In genomic region chr10:12068467-12069269, GRCh38 we compare ENCODE assay signal across 8 cellular contexts. TPM values are rescaled to one million over a fixed set of nuclear protein-coding genes. Genes with fewer than 3 reads are reported as not detected.
DNase-seq lines count a peak whose midpoint lies in the region; ATAC-seq and TF ChIP-seq lines count a peak whose summit lies in the region.

Gene DHTKD1, plus strand, starts transcription at chr10:12068954. Its CDS starts 80 bp downstream, at chr10:12069034.

- H3K4me3 ChIP-seq in HUES64 (ENCODE audit: low read length) (peak within 1 kb of the TSS; percentile 97), OCI-LY1 (ENCODE audit: low read depth, low read length, poor library complexity, severe bottlenecking) (peak within 1 kb of the TSS; percentile 94)

- H4K20me1 ChIP-seq in OCI-LY1 (ENCODE audit: insufficient read depth, low read length) = no peaks in the 10 kb centered on the region

- H3K9me3 Mint-ChIP-seq in endothelial cell (ENCODE audit: unreplicated experiment) = no peaks in the 10 kb centered on the region

- peaks cover 15% of the 10 kb centered on the region for H3K79me2 ChIP-seq in OCI-LY1 (ENCODE audit: insufficient read depth, low read length)

- DNase-seq in DMS 273 (lab: John Stamatoyannopoulos, UW; ENCODE audit: unreplicated experiment) = peak; percentile 98
- DNase-seq in activated CD8-positive, alpha-beta memory T cell treated with anti-CD3 and anti-CD28 coated beads, Interleukin-2, amount 50 U/mL, for 48 hours = peak; percentile 100
- DNase-seq in endothelial cell (ENCODE audit: low spot score) = peak; percentile 100
- peak; percentile 98 for DNase-seq in midbrain (lab: John Stamatoyannopoulos, UW)
- peak; percentile 97 to 98 for DNase-seq in stimulated activated CD8-positive, alpha-beta memory T cell treated with anti-CD3 and anti-CD28 coated beads, Interleukin-2, amount 100 ng/mL, for 1 hour (ENCODE audit: low read depth in 2 of 2)

- H3K4me2 ChIP-seq in OCI-LY1 (ENCODE audit: low read length) = peak within 1 kb of the TSS; percentile 88

- H3K4me3 Mint-ChIP-seq in endothelial cell (ENCODE audit: unreplicated experiment) = peak within 1 kb of the TSS; percentile 88

- H3K36me3 Mint-ChIP-seq in endothelial cell (ENCODE audit: low read depth, unreplicated experiment) = no peaks in the 10 kb centered on the region

- peaks cover 4% of the 10 kb centered on the region for H3K27me3 Mint-ChIP-seq in endothelial cell (ENCODE audit: unreplicated experiment)

- peak; percentile 20; the same call in 1 of the 2 replicates for TF ChIP-seq CTCF in OCI-LY1 (IDR thresholded peaks at IDR 0.05; ENCODE audit: low read length)
- TF ChIP-seq CTCF in endothelial cell (IDR thresholded peaks at IDR 0.05; ENCODE audit: unreplicated experiment) = no peak

- H3K4me1 ChIP-seq in HUES64 (ENCODE audit: insufficient read depth, low read length) (peaks cover 3% of the 10 kb centered on the region; the same call in 1 of the 2 replicates), OCI-LY1 (ENCODE audit: insufficient read depth, low read length, severe bottlenecking) (peaks cover 37% of the 10 kb centered on the region)

- ATAC-seq in GM21447 (IDR thresholded peaks at IDR 0.05; ENCODE audit: unreplicated experiment) = peak; percentile 90

- H3K27ac ChIP-seq in HUES64 (ENCODE audit: low read depth, low read length) = peak within 1 kb of the TSS; percentile 88
- peak within 1 kb of the TSS; percentile 74 for H3K27ac ChIP-seq in OCI-LY1 (ENCODE audit: low read depth, low read length, poor library complexity, severe bottlenecking)

- H3K27me3 ChIP-seq in HUES64 (ENCODE audit: insufficient read depth, low read length) = no peaks in the 10 kb centered on the region
- no peaks in the 10 kb centered on the region for H3K27me3 ChIP-seq in OCI-LY1 (ENCODE audit: insufficient read depth, low read length)

- no peaks in the 10 kb centered on the region for H3K9me3 ChIP-seq in HUES64 (ENCODE audit: insufficient read depth, low read depth, low read length)
- no peaks in the 10 kb centered on the region for H3K9me3 ChIP-seq in OCI-LY1 (ENCODE audit: low read length)

- H3F3A ChIP-seq in OCI-LY1 (ENCODE audit: insufficient read depth, low read length) = no peaks in the 10 kb centered on the region; the same call in 1 of the 2 replicates

- H3K36me3 ChIP-seq in HUES64 (ENCODE audit: insufficient read depth, low read length) = peaks cover 2% of the 10 kb centered on the region; the same call in 1 of the 2 replicates
- no peaks in the 10 kb centered on the region for H3K36me3 ChIP-seq in OCI-LY1 (ENCODE audit: insufficient read depth, low read length)

- WGBS in HUES64 = 6% methylated on average over 66 of the region's 66 CpGs

- H3K27ac Mint-ChIP-seq in endothelial cell (ENCODE audit: unreplicated experiment) = peak within 1 kb of the TSS; percentile 92

- no peak within 1 kb of the TSS for H2AFZ ChIP-seq in OCI-LY1 (ENCODE audit: low read length)

- no peaks in the 10 kb centered on the region for H3K9me2 ChIP-seq in OCI-LY1 (ENCODE audit: low read depth, low read length)

- peaks cover 9% of the 10 kb centered on the region for H3K4me1 Mint-ChIP-seq in endothelial cell (ENCODE audit: unreplicated experiment)

- H3K9ac ChIP-seq in HUES64 (ENCODE audit: low read depth, low read length) = peak within 1 kb of the TSS; percentile 93
- H3K9ac ChIP-seq in OCI-LY1 (ENCODE audit: low read length) = peak within 1 kb of the TSS; percentile 92

RNA-seq across cellular contexts. Expression of gene DHTKD1, which starts in this region (rescaled TPM):
- polyA plus RNA-seq in HUES64 (2013, experiment 1 of 2) = 24.2 TPM
- polyA plus RNA-seq in HUES64 (2013, experiment 2 of 2) = 27.3 TPM
- 31.7 TPM for total RNA-seq in endothelial cell (ENCODE audit: unreplicated experiment)

Comparison
In these comparisons a context has a peak if more than half of its experiments do, and no peak if none do; other contexts are left out.
1. Peak in every context shown above with its lines: DNase-seq, ATAC-seq, H3K4me3 ChIP-seq and H3K27ac ChIP-seq.